1 cellular context compared by ENCODE assay signal in the genomic region with DNA sequence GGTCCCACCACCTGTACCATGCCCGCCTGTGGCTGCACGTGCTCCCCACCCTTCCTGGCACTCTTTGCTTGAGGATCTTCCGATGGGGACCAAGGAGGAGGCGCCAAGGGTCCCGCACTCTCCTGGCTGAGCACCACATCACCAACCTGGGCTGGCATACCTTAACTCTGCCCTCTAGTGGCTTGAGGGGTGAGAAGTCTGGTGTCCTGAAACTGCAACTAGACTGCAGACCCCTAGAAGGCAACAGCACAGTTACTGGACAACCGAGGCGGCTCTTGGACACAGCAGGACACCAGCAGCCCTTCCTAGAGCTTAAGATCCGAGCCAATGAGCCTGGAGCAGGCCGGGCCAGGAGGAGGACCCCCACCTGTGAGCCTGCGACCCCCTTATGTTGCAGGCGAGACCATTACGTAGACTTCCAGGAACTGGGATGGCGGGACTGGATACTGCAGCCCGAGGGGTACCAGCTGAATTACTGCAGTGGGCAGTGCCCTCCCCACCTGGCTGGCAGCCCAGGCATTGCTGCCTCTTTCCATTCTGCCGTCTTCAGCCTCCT.
TF ChIP-seq lines count a peak whose summit lies in the region.

No MANE protein-coding gene starts in this region.

TF ChIP-seq in GM23338, 12 proteins besides CTCF, POLR2A, EP300 and RAD21 (continued from another document):
- TF ChIP-seq, protein P1, sequence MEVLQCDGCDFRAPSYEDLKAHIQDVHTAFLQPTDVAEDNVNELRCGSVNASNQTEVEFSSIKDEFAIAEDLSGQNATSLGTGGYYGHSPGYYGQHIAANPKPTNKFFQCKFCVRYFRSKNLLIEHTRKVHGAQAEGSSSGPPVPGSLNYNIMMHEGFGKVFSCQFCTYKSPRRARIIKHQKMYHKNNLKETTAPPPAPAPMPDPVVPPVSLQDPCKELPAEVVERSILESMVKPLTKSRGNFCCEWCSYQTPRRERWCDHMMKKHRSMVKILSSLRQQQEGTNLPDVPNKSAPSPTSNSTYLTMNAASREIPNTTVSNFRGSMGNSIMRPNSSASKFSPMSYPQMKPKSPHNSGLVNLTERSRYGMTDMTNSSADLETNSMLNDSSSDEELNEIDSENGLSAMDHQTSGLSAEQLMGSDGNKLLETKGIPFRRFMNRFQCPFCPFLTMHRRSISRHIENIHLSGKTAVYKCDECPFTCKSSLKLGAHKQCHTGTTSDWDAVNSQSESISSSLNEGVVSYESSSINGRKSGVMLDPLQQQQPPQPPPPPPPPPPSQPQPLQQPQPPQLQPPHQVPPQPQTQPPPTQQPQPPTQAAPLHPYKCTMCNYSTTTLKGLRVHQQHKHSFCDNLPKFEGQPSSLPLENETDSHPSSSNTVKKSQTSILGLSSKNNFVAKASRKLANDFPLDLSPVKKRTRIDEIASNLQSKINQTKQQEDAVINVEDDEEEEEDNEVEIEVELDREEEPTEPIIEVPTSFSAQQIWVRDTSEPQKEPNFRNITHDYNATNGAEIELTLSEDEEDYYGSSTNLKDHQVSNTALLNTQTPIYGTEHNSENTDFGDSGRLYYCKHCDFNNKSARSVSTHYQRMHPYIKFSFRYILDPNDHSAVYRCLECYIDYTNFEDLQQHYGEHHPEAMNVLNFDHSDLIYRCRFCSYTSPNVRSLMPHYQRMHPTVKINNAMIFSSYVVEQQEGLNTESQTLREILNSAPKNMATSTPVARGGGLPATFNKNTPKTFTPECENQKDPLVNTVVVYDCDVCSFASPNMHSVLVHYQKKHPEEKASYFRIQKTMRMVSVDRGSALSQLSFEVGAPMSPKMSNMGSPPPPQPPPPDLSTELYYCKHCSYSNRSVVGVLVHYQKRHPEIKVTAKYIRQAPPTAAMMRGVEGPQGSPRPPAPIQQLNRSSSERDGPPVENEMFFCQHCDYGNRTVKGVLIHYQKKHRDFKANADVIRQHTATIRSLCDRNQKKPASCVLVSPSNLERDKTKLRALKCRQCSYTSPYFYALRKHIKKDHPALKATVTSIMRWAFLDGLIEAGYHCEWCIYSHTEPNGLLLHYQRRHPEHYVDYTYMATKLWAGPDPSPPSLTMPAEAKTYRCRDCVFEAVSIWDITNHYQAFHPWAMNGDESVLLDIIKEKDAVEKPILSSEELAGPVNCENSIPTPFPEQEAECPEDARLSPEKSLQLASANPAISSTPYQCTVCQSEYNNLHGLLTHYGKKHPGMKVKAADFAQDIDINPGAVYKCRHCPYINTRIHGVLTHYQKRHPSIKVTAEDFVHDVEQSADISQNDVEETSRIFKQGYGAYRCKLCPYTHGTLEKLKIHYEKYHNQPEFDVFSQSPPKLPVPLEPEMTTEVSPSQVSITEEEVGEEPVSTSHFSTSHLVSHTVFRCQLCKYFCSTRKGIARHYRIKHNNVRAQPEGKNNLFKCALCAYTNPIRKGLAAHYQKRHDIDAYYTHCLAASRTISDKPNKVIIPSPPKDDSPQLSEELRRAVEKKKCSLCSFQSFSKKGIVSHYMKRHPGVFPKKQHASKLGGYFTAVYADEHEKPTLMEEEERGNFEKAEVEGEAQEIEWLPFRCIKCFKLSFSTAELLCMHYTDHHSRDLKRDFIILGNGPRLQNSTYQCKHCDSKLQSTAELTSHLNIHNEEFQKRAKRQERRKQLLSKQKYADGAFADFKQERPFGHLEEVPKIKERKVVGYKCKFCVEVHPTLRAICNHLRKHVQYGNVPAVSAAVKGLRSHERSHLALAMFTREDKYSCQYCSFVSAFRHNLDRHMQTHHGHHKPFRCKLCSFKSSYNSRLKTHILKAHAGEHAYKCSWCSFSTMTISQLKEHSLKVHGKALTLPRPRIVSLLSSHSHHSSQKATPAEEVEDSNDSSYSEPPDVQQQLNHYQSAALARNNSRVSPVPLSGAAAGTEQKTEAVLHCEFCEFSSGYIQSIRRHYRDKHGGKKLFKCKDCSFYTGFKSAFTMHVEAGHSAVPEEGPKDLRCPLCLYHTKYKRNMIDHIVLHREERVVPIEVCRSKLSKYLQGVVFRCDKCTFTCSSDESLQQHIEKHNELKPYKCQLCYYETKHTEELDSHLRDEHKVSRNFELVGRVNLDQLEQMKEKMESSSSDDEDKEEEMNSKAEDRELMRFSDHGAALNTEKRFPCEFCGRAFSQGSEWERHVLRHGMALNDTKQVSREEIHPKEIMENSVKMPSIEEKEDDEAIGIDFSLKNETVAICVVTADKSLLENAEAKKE (CRISPR knock-in tag; IDR thresholded peaks at IDR 0.05) = peak; percentile 24; the same call in 1 of the 2 replicates
- peak; percentile 66; the same call in 1 of the 2 replicates for TF ChIP-seq POLR2AphosphoS5 (IDR thresholded peaks at IDR 0.05; ENCODE audit: low read depth)
